ENCODE assay signal across 27 cellular contexts in genomic region chr2:199660167-199660566, GRCh38.
"Had no signal": no experiment of that assay in that cellular context is flagged by ENCODE, and none has a peak within 500 bp of the region (broad histone marks: within the 10 kb centered on the region; RNA-seq: fewer than 3 reads in every experiment).

No MANE protein-coding gene starts in this region.

- H3K9ac ChIP-seq: parathyroid adenoma had no signal

- H3K9me3 Mint-ChIP-seq: type B pancreatic cell had no signal

- H3K4me3 ChIP-seq: left lung, lung, thoracic aorta had no signal

- H3K4me3 Mint-ChIP-seq: immature natural killer cell, mesothelial cell of epicardium, natural killer cell, type B pancreatic cell had no signal

- H3K79me2 ChIP-seq: parathyroid adenoma had no signal

- H3K4me1 ChIP-seq: left lung, parathyroid adenoma, psoas muscle, right atrium auricular region, right lobe of liver, uterus had no signal

- H3K27me3 ChIP-seq: heart left ventricle, right atrium auricular region, right lobe of liver, uterus had no signal

- H3K4me1 Mint-ChIP-seq: immature natural killer cell, natural killer cell had no signal

- H3K36me3 Mint-ChIP-seq: type B pancreatic cell had no signal

- H2AFZ ChIP-seq: parathyroid adenoma had no signal

- H3K27ac ChIP-seq: heart left ventricle, left lung, neutrophil, parathyroid adenoma, psoas muscle, right atrium auricular region, right lobe of liver, stomach, thoracic aorta, tibial artery, uterus had no signal

- H3K27ac Mint-ChIP-seq: immature natural killer cell; mesothelial cell of epicardium; naive B cell; natural killer cell; stimulated activated naive B cell treated with anti-CD40 and anti-IgM and Interleukin-4, amounts not matched to agents 10 μg/mL and 1 μg/mL and 100 μg/mL, for 72 hours; type B pancreatic cell had no signal

- DNase-seq: heart left ventricle; immature natural killer cell; kidney; left colon; mesendoderm; naive B cell; natural killer cell; occipital lobe; stimulated activated CD4-positive, alpha-beta T cell treated with anti-CD3 and anti-CD28 coated beads, Interleukin-12 subunit alpha, Interleukin-12 subunit beta, amount 100 ng/mL, for 4 hours; stimulated activated CD4-positive, alpha-beta T cell treated with anti-CD3 and anti-CD28 coated beads, Interleukin-15, amount 100 ng/mL, for 24 hours; stimulated activated CD4-positive, alpha-beta T cell treated with anti-CD3 and anti-CD28 coated beads, Interleukin-2, amount 100 ng/mL, for 24 hours; stimulated activated CD4-positive, alpha-beta T cell treated with anti-CD3 and anti-CD28 coated beads, Interleukin-4, amount 100 ng/mL, for 1 hour; stimulated activated naive B cell treated with anti-CD40 and anti-IgM and Interleukin-4, amounts not matched to agents 10 μg/mL and 1 μg/mL and 100 μg/mL, for 72 hours; stimulated activated naive CD8-positive, alpha-beta T cell treated with anti-CD3 and anti-CD28 coated beads, Interleukin-15, Interleukin-2, amounts not matched to agents 100 U/mL and 50 U/mL, for 24 hours; stomach; tibial artery; uterus had no signal

- H3K9me3 ChIP-seq: neutrophil, psoas muscle, right lobe of liver, thoracic aorta, uterus had no signal

- H3K36me3 ChIP-seq: heart left ventricle, left lung, neutrophil, right atrium auricular region, right lobe of liver, stomach, thoracic aorta, tibial artery, uterus had no signal
